In the genomic region with DNA sequence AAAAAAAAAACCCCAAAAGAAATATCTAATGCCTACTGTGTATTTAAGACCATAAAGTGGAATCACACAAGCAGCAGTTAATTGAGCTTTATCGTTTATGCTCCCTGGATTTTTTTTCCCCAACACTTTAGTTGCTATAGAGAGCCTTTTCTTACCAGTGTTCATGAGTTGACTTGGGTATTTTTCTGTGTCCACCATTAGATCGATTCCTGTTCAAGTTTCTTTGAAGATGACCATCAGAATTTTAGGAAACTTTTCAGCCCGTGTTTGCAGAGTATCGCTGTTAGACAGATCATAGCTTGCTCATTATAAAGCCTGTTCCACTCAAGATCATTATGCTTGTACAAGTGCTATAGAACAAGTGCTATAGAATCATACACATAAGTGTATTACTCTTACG, we compare ENCODE assay signal across 8 cellular contexts. TPM values are rescaled to one million over a fixed set of nuclear protein-coding genes. Genes with fewer than 3 reads are reported as not detected.
DNase-seq lines count a peak whose midpoint lies in the region; ATAC-seq and TF ChIP-seq lines count a peak whose summit lies in the region.

No MANE protein-coding gene starts in this region.

- no peaks in the 10 kb centered on the region for H3K36me3 Mint-ChIP-seq in activated naive CD8-positive, alpha-beta T cell treated with anti-CD3 and anti-CD28 coated beads, Interleukin-2, amount 10 ng/mL, durations not matched to agents 7 days and 5 days

- H3K9me3 ChIP-seq in heart left ventricle (no peaks in the 10 kb centered on the region), vagina (no peaks in the 10 kb centered on the region)

- ATAC-seq in heart left ventricle (no peak), Right ventricle myocardium inferior (no peak), GM19452 (IDR thresholded peaks at IDR 0.05; ENCODE audit: unreplicated experiment) (no peak), HG02763 (IDR thresholded peaks at IDR 0.05; ENCODE audit: unreplicated experiment) (no peak), HG03139 (IDR thresholded peaks at IDR 0.05; ENCODE audit: unreplicated experiment) (no peak)
- ATAC-seq in activated naive CD8-positive, alpha-beta T cell treated with anti-CD3 and anti-CD28 coated beads, Interleukin-2, amount 10 ng/mL, durations not matched to agents 7 days and 5 days (ENCODE audit: low read depth): no peak

- H3K36me3 ChIP-seq in heart left ventricle (no peaks in the 10 kb centered on the region), vagina (no peaks in the 10 kb centered on the region)

- H3K4me3 ChIP-seq in heart left ventricle (peak overlapping the region; percentile 7 to 96 (median 88)), vagina (peak overlapping the region; percentile 85 to 95)

- intact Hi-C loops in heart left ventricle (cut with DNase I) (no loop called here), Right ventricle myocardium inferior (cut with DNase I) (loop anchor here (10.0 kb wide), 1 partner anchor 182 kb away; no protein-coding TSS in a partner anchor), vagina (cut with DNase I) (no loop called here)

- H3K4me1 ChIP-seq in heart left ventricle (peaks cover 0 to 14% (median 3%) of the 10 kb centered on the region in 12 donors), vagina (peaks cover 14% of the 10 kb centered on the region)

- TF ChIP-seq CTCF in heart left ventricle (IDR thresholded peaks at IDR 0.05) (no peak), vagina (IDR thresholded peaks at IDR 0.05) (no peak)

- 24 to 31% (median 25%) methylated on average over 5 of the region's 5 CpGs for WGBS in heart left ventricle, 4 donors

- no peak for TF ChIP-seq POLR2A in heart left ventricle (IDR thresholded peaks at IDR 0.05)
- no peak for TF ChIP-seq POLR2A in vagina (IDR thresholded peaks at IDR 0.05)

- peaks cover 11% of the 10 kb centered on the region for H3K4me1 Mint-ChIP-seq in activated naive CD8-positive, alpha-beta T cell treated with anti-CD3 and anti-CD28 coated beads, Interleukin-2, amount 10 ng/mL, durations not matched to agents 7 days and 5 days

- H3K27ac ChIP-seq in heart left ventricle (peak overlapping the region in 9 of 12 donors; percentile 10 to 91 (median 78)), vagina (peak overlapping the region; percentile 94)

- POLR2A ChIA-PET in activated naive CD8-positive, alpha-beta T cell treated with anti-CD3 and anti-CD28 coated beads, Interleukin-2, amount 10 ng/mL, durations not matched to agents 7 days and 5 days (lab: Charles Lee): no interaction called here

- H3K4me3 Mint-ChIP-seq in activated naive CD8-positive, alpha-beta T cell treated with anti-CD3 and anti-CD28 coated beads, Interleukin-2, amount 10 ng/mL, durations not matched to agents 7 days and 5 days: peak overlapping the region; percentile 86

- H3K27me3 ChIP-seq in heart left ventricle (no peaks in the 10 kb centered on the region), vagina (no peaks in the 10 kb centered on the region)

- DNase-seq in heart left ventricle: no peak
- DNase-seq in Right ventricle myocardium inferior (ENCODE audit: missing footprints): no peak
- DNase-seq in activated naive CD8-positive, alpha-beta T cell treated with anti-CD3 and anti-CD28 coated beads, Interleukin-2, amount 10 ng/mL, durations not matched to agents 7 days and 5 days: no peak
- DNase-seq in medulla oblongata (ENCODE audit: extremely low spot score): peak; percentile 19
- no peak for DNase-seq in vagina (ENCODE audit: extremely low spot score in 2 of 2)

- H3K27me3 Mint-ChIP-seq in activated naive CD8-positive, alpha-beta T cell treated with anti-CD3 and anti-CD28 coated beads, Interleukin-2, amount 10 ng/mL, durations not matched to agents 7 days and 5 days: peaks cover 5% of the 10 kb centered on the region

- H3K9me3 Mint-ChIP-seq in activated naive CD8-positive, alpha-beta T cell treated with anti-CD3 and anti-CD28 coated beads, Interleukin-2, amount 10 ng/mL, durations not matched to agents 7 days and 5 days: no peaks in the 10 kb centered on the region

- H3K27ac Mint-ChIP-seq in activated naive CD8-positive, alpha-beta T cell treated with anti-CD3 and anti-CD28 coated beads, Interleukin-2, amount 10 ng/mL, durations not matched to agents 7 days and 5 days: peak overlapping the region; percentile 2

RNA-seq across cellular contexts. Expression of a gene that starts 1.5 kb away (rescaled TPM):
- total RNA-seq in heart left ventricle: 10 to 100 TPM in 5 of 9 donors, 1 to 10 TPM in 4; 6.6 to 12.7 (median 10.4) TPM
- 1 to 10 TPM; 1.6 to 3.9 TPM for polyA plus RNA-seq in heart left ventricle
- total RNA-seq in Right ventricle myocardium inferior: 14.4 TPM
- 1 to 10 TPM; 6.2 to 8.2 TPM for total RNA-seq in activated naive CD8-positive, alpha-beta T cell treated with anti-CD3 and anti-CD28 coated beads, Interleukin-2, amount 10 ng/mL, durations not matched to agents 7 days and 5 days
- total RNA-seq in vagina: 20.4 TPM
